Comparison of ENCODE assay signal across 13 cellular contexts in genomic region chr14:54211562-54212308, GRCh38.
DNase-seq lines count a peak whose midpoint lies in the region; ATAC-seq and TF ChIP-seq lines count a peak whose summit lies in the region.
"Had no signal": no experiment of that assay in that cellular context is flagged by ENCODE, and none has a peak within 500 bp of the region (broad histone marks: within the 10 kb centered on the region; RNA-seq: fewer than 3 reads in every experiment).

No MANE protein-coding gene starts in this region.

- H3K4me2 ChIP-seq in smooth muscle cell, result peak overlapping the region; percentile 66

- H3K4me1 Mint-ChIP-seq in HFFc6 (ENCODE audit: low read depth), result peaks cover 68% of the 10 kb centered on the region
- peaks cover 38% of the 10 kb centered on the region for H3K4me1 Mint-ChIP-seq in MCF 10A (ENCODE audit: insufficient read depth, unreplicated experiment)

- ATAC-seq in right cardiac atrium, result peak; percentile 65 to 66
- ATAC-seq in HG03342 (IDR thresholded peaks at IDR 0.05; ENCODE audit: unreplicated experiment), result no peak
- no peak for ATAC-seq in GM18858 (IDR thresholded peaks at IDR 0.05; ENCODE audit: unreplicated experiment)
- ATAC-seq in right lobe of liver, result no peak
- ATAC-seq: natural killer cell treated with Interleukin-12 subunit alpha and Interleukin-12 subunit beta and Interleukin-15 and Interleukin-18, amount 100 ng/mL, for 72 hours had no signal

- H3K4me1 ChIP-seq in right cardiac atrium (ENCODE audit: control insufficient read depth, insufficient read depth, low read length), result no peaks in the 10 kb centered on the region
- H3K4me1 ChIP-seq in smooth muscle cell (ENCODE audit: low read depth), result peaks cover 9% of the 10 kb centered on the region
- H3K4me1 ChIP-seq in right lobe of liver, result no peaks in the 10 kb centered on the region

- peak overlapping the region; percentile 85 for H3K9ac ChIP-seq in smooth muscle cell (ENCODE audit: low read depth)

- H3K27me3 ChIP-seq in right cardiac atrium (ENCODE audit: control insufficient read depth, insufficient read depth), result no peaks in the 10 kb centered on the region
- H3K27me3 ChIP-seq in smooth muscle cell (ENCODE audit: low read depth), result no peaks in the 10 kb centered on the region
- H3K27me3 ChIP-seq in right lobe of liver, result peaks cover 0 to 4% of the 10 kb centered on the region in 2 donors

- no peak for TF ChIP-seq POLR2A in right lobe of liver (IDR thresholded peaks at IDR 0.05)

- no peak overlapping the region for H3K4me3 ChIP-seq in right cardiac atrium (ENCODE audit: low read length)
- no peak overlapping the region for H3K4me3 ChIP-seq in smooth muscle cell
- H3K4me3 ChIP-seq in right lobe of liver, result no peak overlapping the region
- H3K4me3 ChIP-seq: SK-N-MC had no signal

- H3K4me3 Mint-ChIP-seq in HFFc6 (peak overlapping the region; percentile 68), MCF 10A (ENCODE audit: unreplicated experiment) (peak overlapping the region; percentile 41)
- H3K4me3 Mint-ChIP-seq: natural killer cell treated with Interleukin-12 subunit alpha and Interleukin-12 subunit beta and Interleukin-15 and Interleukin-18, amount 100 ng/mL, for 72 hours had no signal

- H3K36me3 ChIP-seq in smooth muscle cell (ENCODE audit: low read depth) (no peaks in the 10 kb centered on the region), right lobe of liver (no peaks in the 10 kb centered on the region)

- H3K27ac Mint-ChIP-seq in HFFc6 (peak overlapping the region; percentile 90), MCF 10A (ENCODE audit: low read depth, unreplicated experiment) (peak overlapping the region; percentile 92)
- H3K27ac Mint-ChIP-seq: natural killer cell treated with Interleukin-12 subunit alpha and Interleukin-12 subunit beta and Interleukin-15 and Interleukin-18, amount 100 ng/mL, for 72 hours had no signal

- BruUV-seq in MCF 10A (replicated peaks; lab: Mats Ljungman, UMichigan), result TSS peak; percentile 95

- no peak for TF ChIP-seq CTCF in HFFc6 (IDR thresholded peaks at IDR 0.05)
- TF ChIP-seq CTCF in MCF 10A (IDR thresholded peaks at IDR 0.05; ENCODE audit: unreplicated experiment), result no peak
- TF ChIP-seq CTCF in smooth muscle cell (IDR thresholded peaks at IDR 0.05; ENCODE audit: borderline replicate concordance, insufficient read depth, poor library complexity, severe bottlenecking), result no peak
- no peak for TF ChIP-seq CTCF in right lobe of liver (IDR thresholded peaks at IDR 0.05)

- peaks cover 5% of the 10 kb centered on the region for H3F3A ChIP-seq in smooth muscle cell (ENCODE audit: low read depth)

- CTCF ChIA-PET in MCF 10A (lab: Yijun Ruan, JAX), result no interaction called here

- H3K27me3 Mint-ChIP-seq in HFFc6 (ENCODE audit: insufficient read depth) (no peaks in the 10 kb centered on the region; the same call in 1 of the 2 replicates), MCF 10A (ENCODE audit: insufficient read depth, unreplicated experiment) (no peaks in the 10 kb centered on the region)

- 47% methylated on average over 5 of the region's 5 CpGs for WGBS in right cardiac atrium
- WGBS in smooth muscle cell (ENCODE audit: low lambda C conversion rate), result 77% methylated on average over 5 of the region's 5 CpGs
- 70% methylated on average over 5 of the region's 5 CpGs for WGBS in right lobe of liver (ENCODE audit: insufficient coverage, low coverage, low lambda C conversion rate, missing lambda C conversion rate)

- H4K20me1 ChIP-seq in smooth muscle cell (ENCODE audit: low read depth), result no peaks in the 10 kb centered on the region

- no peaks in the 10 kb centered on the region for H3K79me2 ChIP-seq in smooth muscle cell (ENCODE audit: low read depth)

- H3K36me3 Mint-ChIP-seq in HFFc6 (ENCODE audit: low read depth) (no peaks in the 10 kb centered on the region), MCF 10A (ENCODE audit: insufficient read depth, unreplicated experiment) (no peaks in the 10 kb centered on the region)
- H3K36me3 Mint-ChIP-seq: natural killer cell treated with Interleukin-12 subunit alpha and Interleukin-12 subunit beta and Interleukin-15 and Interleukin-18, amount 100 ng/mL, for 72 hours had no signal

- H2AFZ ChIP-seq in smooth muscle cell (ENCODE audit: low read depth), result no peak overlapping the region

- H3K27ac ChIP-seq in right cardiac atrium (ENCODE audit: low read length) (peak overlapping the region; percentile 27), smooth muscle cell (ENCODE audit: low read depth) (peak overlapping the region; percentile 87), right lobe of liver (no peak overlapping the region)
- H3K27ac ChIP-seq: SK-N-MC had no signal

- intact Hi-C loops in MCF 10A (cut with micrococcal nuclease) (loop anchor here (1.0 kb wide), 2 partner anchors 15 to 41 kb away; no protein-coding TSS in a partner anchor), right cardiac atrium (cut with DNase I) (no loop called here), right lobe of liver (cut with DNase I) (no loop called here)

- no peaks in the 10 kb centered on the region for H3K9me3 ChIP-seq in right cardiac atrium (ENCODE audit: control insufficient read depth, low read length)
- no peaks in the 10 kb centered on the region for H3K9me3 ChIP-seq in smooth muscle cell (replicated peaks; ENCODE audit: low read depth)
- no peaks in the 10 kb centered on the region for H3K9me3 ChIP-seq in right lobe of liver

- DNase-seq in HFFc6, result peak; percentile 85
- peak; percentile 82 for DNase-seq in MCF 10A (ENCODE audit: unreplicated experiment)
- no peak for DNase-seq in right cardiac atrium
- no peak for DNase-seq in smooth muscle cell (lab: John Stamatoyannopoulos, UW; ENCODE audit: unreplicated experiment)
- DNase-seq in GM19238 (ENCODE audit: insufficient read length, low spot score), result no peak
- no peak for DNase-seq in right lobe of liver
- DNase-seq: activated T-cell treated with anti-CD3 and anti-CD28 coated beads for 4 hours, GDM1, NCI-H1417 treated with DMSO at 0.1 percent for 48 hours had no signal

- H3K9me3 Mint-ChIP-seq in HFFc6 (no peaks in the 10 kb centered on the region), MCF 10A (ENCODE audit: unreplicated experiment) (no peaks in the 10 kb centered on the region)
- H3K9me3 Mint-ChIP-seq: natural killer cell treated with Interleukin-12 subunit alpha and Interleukin-12 subunit beta and Interleukin-15 and Interleukin-18, amount 100 ng/mL, for 72 hours had no signal

- POLR2A ChIA-PET in MCF 10A (lab: Yijun Ruan, JAX), result interaction anchor here (0.7 to 2.0 kb wide), 6 partner anchors 9 to 1932 kb away, joined by 3 to 9 read pairs (median 4); no protein-coding TSS in a partner anchor

Comparison
In these comparisons a context has a peak if more than half of its experiments do, and no peak if none do; other contexts are left out.
1. DNase-seq: peak in HFFc6 (single experiment) and MCF 10A (single experiment); none in right cardiac atrium (0 of 3), smooth muscle cell (single experiment), GM19238 (single experiment) and right lobe of liver (0 of 3).
2. ATAC-seq: peak in right cardiac atrium (2 of 2); none in HG03342 (single experiment), GM18858 (single experiment) and right lobe of liver (0 of 4).
3. H3K27ac ChIP-seq: peak in right cardiac atrium (single experiment) and smooth muscle cell (single experiment); none in right lobe of liver (0 of 3).